1 cellular context compared by ENCODE assay signal in genomic region chr14:74924061-74924460, GRCh38.
TF ChIP-seq lines count a peak whose summit lies in the region.

No MANE protein-coding gene starts in this region.

TF ChIP-seq in IMR-90, 13 proteins besides CTCF, POLR2A, EP300 and RAD21:
- TF ChIP-seq MAZ (IDR thresholded peaks at IDR 0.05; ENCODE audit: borderline replicate concordance, low read depth, low read length) (no peak), CHD1 (IDR thresholded peaks at IDR 0.05; ENCODE audit: low read depth, low read length) (no peak), CEBPB (IDR thresholded peaks at IDR 0.05; ENCODE audit: low read depth, low read length) (no peak), NFE2L2 (IDR thresholded peaks at IDR 0.05; ENCODE audit: low read depth, low read length) (no peak), MAFK (IDR thresholded peaks at IDR 0.05; ENCODE audit: low read depth, low read length) (no peak), RCOR1 (IDR thresholded peaks at IDR 0.05; ENCODE audit: insufficient replicate concordance, low read length) (no peak), SMC3 (IDR thresholded peaks at IDR 0.05; ENCODE audit: low read depth, low read length) (no peak), MXI1 (IDR thresholded peaks at IDR 0.05; ENCODE audit: borderline replicate concordance, low read depth, low read length) (no peak), RFX5 (IDR thresholded peaks at IDR 0.05; ENCODE audit: low read depth, low read length) (no peak), BHLHE40 (IDR thresholded peaks at IDR 0.05; ENCODE audit: low read depth, low read length) (no peak), FOS (IDR thresholded peaks at IDR 0.05; ENCODE audit: low read depth, low read length) (no peak)
- TF ChIP-seq, protein P1, sequence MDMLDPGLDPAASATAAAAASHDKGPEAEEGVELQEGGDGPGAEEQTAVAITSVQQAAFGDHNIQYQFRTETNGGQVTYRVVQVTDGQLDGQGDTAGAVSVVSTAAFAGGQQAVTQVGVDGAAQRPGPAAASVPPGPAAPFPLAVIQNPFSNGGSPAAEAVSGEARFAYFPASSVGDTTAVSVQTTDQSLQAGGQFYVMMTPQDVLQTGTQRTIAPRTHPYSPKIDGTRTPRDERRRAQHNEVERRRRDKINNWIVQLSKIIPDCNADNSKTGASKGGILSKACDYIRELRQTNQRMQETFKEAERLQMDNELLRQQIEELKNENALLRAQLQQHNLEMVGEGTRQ (IDR thresholded peaks at IDR 0.05; ENCODE audit: low read depth, low read length): no peak
- TF ChIP-seq, protein P2, sequence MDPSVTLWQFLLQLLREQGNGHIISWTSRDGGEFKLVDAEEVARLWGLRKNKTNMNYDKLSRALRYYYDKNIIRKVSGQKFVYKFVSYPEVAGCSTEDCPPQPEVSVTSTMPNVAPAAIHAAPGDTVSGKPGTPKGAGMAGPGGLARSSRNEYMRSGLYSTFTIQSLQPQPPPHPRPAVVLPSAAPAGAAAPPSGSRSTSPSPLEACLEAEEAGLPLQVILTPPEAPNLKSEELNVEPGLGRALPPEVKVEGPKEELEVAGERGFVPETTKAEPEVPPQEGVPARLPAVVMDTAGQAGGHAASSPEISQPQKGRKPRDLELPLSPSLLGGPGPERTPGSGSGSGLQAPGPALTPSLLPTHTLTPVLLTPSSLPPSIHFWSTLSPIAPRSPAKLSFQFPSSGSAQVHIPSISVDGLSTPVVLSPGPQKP (IDR thresholded peaks at IDR 0.05; ENCODE audit: borderline replicate concordance, low read depth, low read length): no peak
